9 cellular contexts compared by ENCODE assay signal in genomic region chrX:100409316-100410082, GRCh38. TPM values are rescaled to one million over a fixed set of nuclear protein-coding genes. Genes with fewer than 3 reads are reported as not detected.
DNase-seq lines count a peak whose midpoint lies in the region; TF ChIP-seq lines count a peak whose summit lies in the region.
"Had no signal": no experiment of that assay in that cellular context is flagged by ENCODE, and none has a peak within 500 bp of the region (broad histone marks: within the 10 kb centered on the region; RNA-seq: fewer than 3 reads in every experiment).

No MANE protein-coding gene starts in this region.

- no peak for DNase-seq in AG04450 (ENCODE audit: low read depth, low spot score)
- no peak for DNase-seq in HFFc6
- DNase-seq in choroid plexus epithelial cell (ENCODE audit: low read depth) = peak; percentile 8
- DNase-seq in cerebellar nuclear complex (lab: John Stamatoyannopoulos, UW) = no peak
- DNase-seq in NCI-H345 (lab: John Stamatoyannopoulos, UW) = no peak
- no peak for DNase-seq in SKM-1 (lab: John Stamatoyannopoulos, UW; ENCODE audit: unreplicated experiment)
- DNase-seq in activated gamma-delta T cell treated with Interleukin-2 at 50 U/mL for 16 hours = no peak

- no peaks in the 10 kb centered on the region for H3K36me3 Mint-ChIP-seq in HFFc6 (ENCODE audit: low read depth)

- TF ChIP-seq CTCF in AG04450 (IDR thresholded peaks at IDR 0.05; ENCODE audit: low read depth, low read length) (no peak), HFFc6 (IDR thresholded peaks at IDR 0.05) (no peak), choroid plexus epithelial cell (conservative IDR thresholded peaks at IDR 0.05; ENCODE audit: low read depth, low read length) (no peak)

- H3K9me3 Mint-ChIP-seq in HFFc6 = no peaks in the 10 kb centered on the region

- H3K4me1 Mint-ChIP-seq in HFFc6 (ENCODE audit: low read depth) = peaks cover 20% of the 10 kb centered on the region; the same call in 1 of the 2 replicates

- H3K27ac ChIP-seq in AG04450 (ENCODE audit: low read depth, low read length) (no peak overlapping the region), mucosa of rectum (ENCODE audit: low read depth in 2 of 2, low read length in 2 of 2) (no peak overlapping the region)

- peaks cover 0 to 3% of the 10 kb centered on the region in 2 donors for H3K4me1 ChIP-seq in mucosa of rectum (ENCODE audit: control insufficient read depth in 2 of 2, insufficient read depth in 2 of 2, low read length in 2 of 2)

- CTCF ChIA-PET in AG04450 (lab: Charles Lee) = no interaction called here

- H3K27me3 ChIP-seq in AG04450 (ENCODE audit: control insufficient read depth, insufficient read depth, low read length) (peaks cover 34% of the 10 kb centered on the region), mucosa of rectum (ENCODE audit: control insufficient read depth in 2 of 2, insufficient read depth in 2 of 2, low read length in 2 of 2) (peaks cover 22 to 47% of the 10 kb centered on the region in 2 donors)

- no peak overlapping the region for H3K27ac Mint-ChIP-seq in HFFc6

- H3K4me3 ChIP-seq in AG04450 (ENCODE audit: low read depth, low read length) (peak overlapping the region; percentile 40), choroid plexus epithelial cell (ENCODE audit: low read depth, low read length) (peak overlapping the region; percentile 44), mucosa of rectum (ENCODE audit: low read length in 2 of 2) (peak overlapping the region; percentile 53 to 65)

- H3K4me3 Mint-ChIP-seq in HFFc6 = peak overlapping the region; percentile 86

- no peak overlapping the region for H3K9ac ChIP-seq in mucosa of rectum (ENCODE audit: low read depth in 1 of 2, low read length in 2 of 2)

- H3K27me3 Mint-ChIP-seq in HFFc6 (ENCODE audit: insufficient read depth) = peaks cover 18% of the 10 kb centered on the region

- no peaks in the 10 kb centered on the region for H3K36me3 ChIP-seq in mucosa of rectum (ENCODE audit: control insufficient read depth in 2 of 2, insufficient read depth in 2 of 2, low read length in 2 of 2)

- peaks cover 16% of the 10 kb centered on the region; the same call in 1 of the 2 replicates for H3K9me3 ChIP-seq in AG04450 (ENCODE audit: control insufficient read depth, insufficient read depth, low read length)
- H3K9me3 ChIP-seq in mucosa of rectum (ENCODE audit: control insufficient read depth in 2 of 2, low read length in 2 of 2) = peaks cover 0 to 3% of the 10 kb centered on the region in 2 donors

- POLR2A ChIA-PET in AG04450 (lab: Yijun Ruan, JAX) = no interaction called here

RNA-seq across cellular contexts. Expression of gene PCDH19, which starts 0.6 kb away (rescaled TPM):
- polyA plus RNA-seq in AG04450 (2011; rRNA removed) = 0.01 and 0.02 TPM in 2 replicates
- polyA minus RNA-seq in AG04450 (2011; rRNA and poly(A)+ RNA removed) = 0.09 TPM in 1 of 2 replicates, not detected in the other
- under 1 TPM; 0.02 to 0.13 (median 0.08) TPM for total RNA-seq in HFFc6 (2021; fragmentation: NEBNext Ultra II Directional; extraction: Animal tissue kit (Norgen Biotek cat#: 25700))
- total RNA-seq: LHCN-M2 had no signal
